ENCODE assay signal across 23 cellular contexts in the genomic region with DNA sequence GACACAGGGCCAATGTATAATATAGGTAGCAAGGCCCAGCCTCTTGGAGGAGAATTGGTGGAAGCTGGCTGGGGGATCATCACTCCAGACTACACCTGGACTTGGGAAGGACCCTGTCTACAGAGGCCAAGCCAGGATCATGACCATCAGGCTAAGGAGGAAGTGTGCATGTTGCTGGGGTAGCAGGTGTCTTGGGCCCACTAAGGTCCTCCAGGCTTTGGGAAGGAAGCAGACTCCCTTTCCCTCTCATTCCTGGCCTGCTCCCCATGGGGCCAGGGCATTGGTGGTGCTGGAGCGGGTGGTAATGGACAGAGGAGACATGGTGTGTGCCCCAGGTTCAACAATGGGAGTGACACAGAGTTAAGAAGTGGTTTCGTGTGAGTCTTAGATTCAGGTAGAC. TPM values are rescaled to one million over a fixed set of nuclear protein-coding genes. Genes with fewer than 3 reads are reported as not detected.
DNase-seq lines count a peak whose midpoint lies in the region; TF ChIP-seq lines count a peak whose summit lies in the region.
"Had no signal": no experiment of that assay in that cellular context is flagged by ENCODE, and none has a peak within 500 bp of the region (broad histone marks: within the 10 kb centered on the region; RNA-seq: fewer than 3 reads in every experiment).

No MANE protein-coding gene starts in this region.

- no peak overlapping the region for H3K23ac ChIP-seq in neuronal stem cell (ENCODE audit: low read depth, low read length, poor library complexity)

- no peak overlapping the region for H3K4ac ChIP-seq in neuronal stem cell (ENCODE audit: low read length)

- H3K9ac ChIP-seq in neuronal stem cell (ENCODE audit: low read depth, low read length, poor library complexity): no peak overlapping the region
- H3K9ac ChIP-seq: BLaER1 treated with 17β-estradiol and CSF1 and Interleukin-3, amounts not matched to agents 10 nM and 100 nM had no signal

- H3K9me3 ChIP-seq in neuronal stem cell (replicated peaks in 1 of 2; ENCODE audit: control insufficient read depth in 2 of 2, insufficient read depth in 1 of 2, low read depth in 1 of 2, low read length in 2 of 2): peaks cover 0 to 2% of the 10 kb centered on the region in 2 donors
- no peaks in the 10 kb centered on the region for H3K9me3 ChIP-seq in thyroid gland
- H3K9me3 ChIP-seq: A549; BE2C; BLaER1 treated with 17β-estradiol and CSF1 and Interleukin-3, amounts not matched to agents 10 nM and 100 nM had no signal

- no peak overlapping the region for H2BK12ac ChIP-seq in neuronal stem cell (ENCODE audit: low read length)

- no peak for TF ChIP-seq POLR2A in thyroid gland (IDR thresholded peaks at IDR 0.05)

- H4K8ac ChIP-seq in neuronal stem cell (ENCODE audit: low read depth, low read length): no peak overlapping the region

- H3K4me3 Mint-ChIP-seq in chondrocyte (ENCODE audit: unreplicated experiment) (no peak overlapping the region), glutamatergic neuron (ENCODE audit: unreplicated experiment) (no peak overlapping the region)
- H3K4me3 Mint-ChIP-seq: CD14-positive monocyte; CD4-positive, alpha-beta T cell; CD8-positive, alpha-beta memory T cell; GM23338; H9 had no signal

- H3K14ac ChIP-seq in neuronal stem cell (ENCODE audit: low read length): no peak overlapping the region

- H4K91ac ChIP-seq in neuronal stem cell (ENCODE audit: low read depth, low read length, poor library complexity): no peak overlapping the region

- H3K79me1 ChIP-seq in neuronal stem cell (ENCODE audit: low read depth, low read length): peaks cover 2% of the 10 kb centered on the region

- no peak overlapping the region for H2BK5ac ChIP-seq in neuronal stem cell (ENCODE audit: low read length)

- H3K18ac ChIP-seq in neuronal stem cell (ENCODE audit: low read length): no peak overlapping the region

- no peaks in the 10 kb centered on the region for H3K36me3 ChIP-seq in neuronal stem cell (replicated peaks in 1 of 2; ENCODE audit: control insufficient read depth in 2 of 2, insufficient read depth in 2 of 2, low read length in 2 of 2)
- no peaks in the 10 kb centered on the region for H3K36me3 ChIP-seq in thyroid gland
- H3K36me3 ChIP-seq: BE2C; BLaER1 treated with 17β-estradiol and CSF1 and Interleukin-3, amounts not matched to agents 10 nM and 100 nM had no signal

- intact Hi-C loops in thyroid gland (cut with DNase I): no loop called here

- no peak overlapping the region for H2AFZ ChIP-seq in neuronal stem cell (ENCODE audit: low read length)
- H2AFZ ChIP-seq: GM23338 had no signal

- peaks cover 2 to 12% of the 10 kb centered on the region in 2 donors for H3K4me1 ChIP-seq in neuronal stem cell (ENCODE audit: control insufficient read depth in 2 of 2, insufficient read depth in 1 of 2, low read depth in 1 of 2, low read length in 2 of 2)
- H3K4me1 ChIP-seq in thyroid gland: peaks cover 38 to 94% of the 10 kb centered on the region in 2 donors

- TF ChIP-seq CTCF in chondrocyte (IDR thresholded peaks at IDR 0.05): no peak
- no peak for TF ChIP-seq CTCF in thyroid gland (IDR thresholded peaks at IDR 0.05)
- TF ChIP-seq CTCF in glutamatergic neuron (IDR thresholded peaks at IDR 0.05; ENCODE audit: partially characterized antibody, unreplicated experiment): no peak

- no peaks in the 10 kb centered on the region for H3K9me3 Mint-ChIP-seq in chondrocyte (ENCODE audit: low read depth)
- peaks cover 5% of the 10 kb centered on the region for H3K9me3 Mint-ChIP-seq in glutamatergic neuron (ENCODE audit: unreplicated experiment)
- H3K9me3 Mint-ChIP-seq: CD4-positive, alpha-beta T cell; GM23338; H9 had no signal

- H2BK120ac ChIP-seq in neuronal stem cell (ENCODE audit: low read depth, low read length): peak overlapping the region; percentile 56

- H3K27me3 ChIP-seq in neuronal stem cell (ENCODE audit: control insufficient read depth in 3 of 3, insufficient read depth in 3 of 3, low read depth in 1 of 3, low read length in 3 of 3): peaks cover 0 to 37% (median 0%) of the 10 kb centered on the region in 3 experiments
- no peaks in the 10 kb centered on the region for H3K27me3 ChIP-seq in thyroid gland
- H3K27me3 ChIP-seq: BE2C; BLaER1 treated with 17β-estradiol and CSF1 and Interleukin-3, amounts not matched to agents 10 nM and 100 nM had no signal

- H3K4me1 Mint-ChIP-seq in chondrocyte (ENCODE audit: low read depth) (peaks cover 30% of the 10 kb centered on the region), glutamatergic neuron (ENCODE audit: low read depth, unreplicated experiment) (peaks cover 28% of the 10 kb centered on the region)
- H3K4me1 Mint-ChIP-seq: CD14-positive monocyte; CD8-positive, alpha-beta memory T cell had no signal

- H3K4me3 ChIP-seq in neuronal stem cell (ENCODE audit: low read length in 2 of 2): no peak overlapping the region
- H3K4me3 ChIP-seq in thyroid gland (replicated peaks in 1 of 3): no peak overlapping the region
- H3K4me3 ChIP-seq: A549; BLaER1 treated with 17β-estradiol and CSF1 and Interleukin-3, amounts not matched to agents 10 nM and 100 nM; GM12878; GM23338 had no signal

- no peak overlapping the region for H3K27ac Mint-ChIP-seq in chondrocyte (ENCODE audit: unreplicated experiment)
- no peak overlapping the region for H3K27ac Mint-ChIP-seq in glutamatergic neuron (ENCODE audit: unreplicated experiment)
- H3K27ac Mint-ChIP-seq: CD14-positive monocyte; CD4-positive, alpha-beta T cell; GM23338 had no signal

- peaks cover 3% of the 10 kb centered on the region for H3K27me3 Mint-ChIP-seq in chondrocyte (ENCODE audit: low read depth)
- H3K27me3 Mint-ChIP-seq in glutamatergic neuron (ENCODE audit: unreplicated experiment): peaks cover 9% of the 10 kb centered on the region

- no peak overlapping the region for H2BK15ac ChIP-seq in neuronal stem cell (ENCODE audit: low read length)

- WGBS in neuronal stem cell (ENCODE audit: extremely low coverage in 2 of 2, insufficient read length in 2 of 2, insufficient replicate concordance in 1 of 2), 2 donors: no CpG with 5 or more reads among the region's 2 CpGs
- WGBS in thyroid gland, 2 donors: 93 to 100% methylated on average over 2 of the region's 2 CpGs

- H3K4me2 ChIP-seq in neuronal stem cell (ENCODE audit: insufficient read depth, low read length, poor library complexity, severe bottlenecking): no peak overlapping the region
- H3K4me2 ChIP-seq: A549; BLaER1 treated with 17β-estradiol and CSF1 and Interleukin-3, amounts not matched to agents 10 nM and 100 nM; GM23338 had no signal

- H3K36me3 Mint-ChIP-seq in chondrocyte (ENCODE audit: low read depth) (no peaks in the 10 kb centered on the region), glutamatergic neuron (ENCODE audit: unreplicated experiment) (no peaks in the 10 kb centered on the region)
- H3K36me3 Mint-ChIP-seq: CD14-positive monocyte had no signal

- peak; percentile 36 for DNase-seq in activated CD8-positive, alpha-beta memory T cell treated with anti-CD3 and anti-CD28 coated beads, Interleukin-2, amount 50 U/mL, for 48 hours
- no peak for DNase-seq in activated CD8-positive, alpha-beta memory T cell treated with anti-CD3 and anti-CD28 coated beads, Interleukin-2, amount 50 U/mL, for 4 hours
- DNase-seq in chondrocyte (ENCODE audit: low spot score) (peak; percentile 41), neuronal stem cell (ENCODE audit: low spot score) (no peak), thyroid gland (no peak), glutamatergic neuron (no peak)
- no peak for DNase-seq in central memory CD4-positive, alpha-beta T cell
- DNase-seq: 8988T; ACHN; AML-193; BE2C; CD4-positive, alpha-beta T cell; CD8-positive, alpha-beta memory T cell; DMS 273 treated with DMSO at 0.1 percent for 48 hours; DMS79; EL; GDM1; H9 had no signal

- H3K27ac ChIP-seq in neuronal stem cell (replicated peaks; ENCODE audit: low read length): no peak overlapping the region
- peak overlapping the region in 2 of 3 donors; percentile 5 to 88 for H3K27ac ChIP-seq in thyroid gland
- H3K27ac ChIP-seq: A549; BLaER1 treated with 17β-estradiol and CSF1 and Interleukin-3, amounts not matched to agents 10 nM and 100 nM had no signal

- no peak overlapping the region for H2AK5ac ChIP-seq in neuronal stem cell (ENCODE audit: low read depth, low read length)

RNA-seq across cellular contexts. Expression of gene TUB, which starts 16.0 kb away (rescaled TPM):
- total RNA-seq in chondrocyte (14.1 to 17.2 TPM (median 14.3 TPM) in 3 replicates), thyroid gland (10 to 100 TPM; 16.3 to 25.8 (median 22.7) TPM), glutamatergic neuron (ENCODE audit: unreplicated experiment) (2.8 TPM)
- polyA plus RNA-seq in neuronal stem cell (2013, experiment 1 of 2): 20.7 TPM
- 20.5 TPM for polyA plus RNA-seq in neuronal stem cell (2013, experiment 2 of 2)
- total RNA-seq: GM12878 had no signal
- polyA plus RNA-seq: CD14-positive monocyte; CD8-positive, alpha-beta memory T cell had no signal

Comparison
In these comparisons a context has a peak if more than half of its experiments do, and no peak if none do; other contexts are left out.
1. DNase-seq: peak in activated CD8-positive, alpha-beta memory T cell treated with anti-CD3 and anti-CD28 coated beads, Interleukin-2, amount 50 U/mL, for 48 hours (single experiment) and chondrocyte (single experiment); none in activated CD8-positive, alpha-beta memory T cell treated with anti-CD3 and anti-CD28 coated beads, Interleukin-2, amount 50 U/mL, for 4 hours (single experiment), neuronal stem cell (single experiment), thyroid gland (0 of 2), central memory CD4-positive, alpha-beta T cell (single experiment) and glutamatergic neuron (single experiment).